Comparison of ENCODE assay signal across 36 cellular contexts in genomic region chr4:2443061-2443730, GRCh38. TPM values are rescaled to one million over a fixed set of nuclear protein-coding genes. Genes with fewer than 3 reads are reported as not detected.
"Had no signal": no experiment of that assay in that cellular context is flagged by ENCODE, and none has a peak within 500 bp of the region (broad histone marks: within the 10 kb centered on the region; RNA-seq: fewer than 3 reads in every experiment).

No MANE protein-coding gene starts in this region.

- H3K27ac ChIP-seq: adrenal gland, body of pancreas, epithelial cell of prostate, WERI-Rb-1 had no signal

- H3K4me3 ChIP-seq: adrenal gland, body of pancreas had no signal

- ATAC-seq: activated CD4-positive, alpha-beta T cell treated with anti-CD3 and anti-CD28 coated beads for 36 hours; activated CD4-positive, CD25-positive, alpha-beta regulatory T cell treated with anti-CD3 and anti-CD28 coated beads, Interleukin-2, amount 50 U/mL, for 24 hours; activated CD8-positive, alpha-beta memory T cell treated with anti-CD3 and anti-CD28 coated beads, Interleukin-2, amount 10 ng/mL, durations not matched to agents 7 days and 5 days; activated CD8-positive, alpha-beta T cell treated with anti-CD3 and anti-CD28 coated beads, Interleukin-2, amount 10 ng/mL, durations not matched to agents 7 days and 5 days; activated naive CD8-positive, alpha-beta T cell treated with anti-CD3 and anti-CD28 coated beads, Interleukin-2, amount 50 U/mL, for 24 hours; body of pancreas; effector memory CD8-positive, alpha-beta T cell; T-helper 17 cell had no signal

- H3K27me3 ChIP-seq: adrenal gland, body of pancreas had no signal

- DNase-seq: activated B cell treated with CpG ODN at 0.5 μM for 24 hours; activated CD4-positive, alpha-beta memory T cell treated with anti-CD3 and anti-CD28 coated beads for 36 hours; activated CD4-positive, alpha-beta T cell treated with anti-CD3 and anti-CD28 coated beads for 36 hours; activated CD4-positive, alpha-beta T cell treated with anti-CD3 and anti-CD28 coated beads, Interleukin-2, amount 10 ng/mL, durations not matched to agents 24 days and 14 days; activated CD8-positive, alpha-beta memory T cell treated with anti-CD3 and anti-CD28 coated beads, Interleukin-2, amount 10 ng/mL, durations not matched to agents 7 days and 5 days; activated CD8-positive, alpha-beta memory T cell treated with anti-CD3 and anti-CD28 coated beads, Interleukin-2, amount 50 U/mL, for 4 hours; activated CD8-positive, alpha-beta T cell treated with anti-CD3 and anti-CD28 coated beads, Interleukin-2, amount 10 ng/mL, durations not matched to agents 7 days and 5 days; activated effector memory CD4-positive, alpha-beta T cell treated with anti-CD3 and anti-CD28 coated beads, Interleukin-2, amount 50 U/mL, for 16 hours; activated naive CD4-positive, alpha-beta T cell treated with anti-CD3 and anti-CD28 coated beads for 36 hours; activated naive CD8-positive, alpha-beta T cell treated with anti-CD3 and anti-CD28 coated beads for 36 hours; activated naive CD8-positive, alpha-beta T cell treated with anti-CD3 and anti-CD28 coated beads, Interleukin-2, amount 50 U/mL, for 24 hours; activated T-cell treated with anti-CD3 and anti-CD28 coated beads, Interleukin-2, amount 50 U/mL, for 1 hour; activated T-cell treated with anti-CD3 and anti-CD28 coated beads, Interleukin-2, amount 50 U/mL, for 48 hours; adrenal gland; aorta; caudate nucleus; cortex of kidney; dermis blood vessel endothelial cell; effector CD4-positive, alpha-beta T cell; effector memory CD8-positive, alpha-beta T cell; foreskin fibroblast; T-helper 1 cell; T-helper 17 cell; T1000; WERI-Rb-1 had no signal

- FAIRE-seq: colon, endometrium, endothelial cell of umbilical vein, frontal cortex had no signal

- H3K9me3 ChIP-seq: adrenal gland, body of pancreas had no signal

- H3K36me3 ChIP-seq: adrenal gland, WERI-Rb-1 had no signal

- H3K4me1 ChIP-seq: adrenal gland had no signal

RNA-seq across cellular contexts. Expression of gene CFAP99, which starts 24.4 kb away (rescaled TPM):
- total RNA-seq: activated B cell treated with CpG ODN at 0.5 μM for 24 hours; activated CD4-positive, alpha-beta memory T cell treated with anti-CD3 and anti-CD28 coated beads for 36 hours; activated CD4-positive, alpha-beta T cell treated with anti-CD3 and anti-CD28 coated beads, Interleukin-2, amount 10 ng/mL, durations not matched to agents 24 days and 14 days; activated CD8-positive, alpha-beta memory T cell treated with anti-CD3 and anti-CD28 coated beads for 36 hours; activated CD8-positive, alpha-beta memory T cell treated with anti-CD3 and anti-CD28 coated beads, Interleukin-2, amount 10 ng/mL, durations not matched to agents 7 days and 5 days; activated CD8-positive, alpha-beta T cell treated with anti-CD3 and anti-CD28 coated beads, Interleukin-2, amount 10 ng/mL, durations not matched to agents 7 days and 5 days; activated naive CD4-positive, alpha-beta T cell treated with anti-CD3 and anti-CD28 coated beads for 36 hours; activated naive CD8-positive, alpha-beta T cell treated with anti-CD3 and anti-CD28 coated beads for 36 hours; activated T-helper 1 cell treated with anti-CD3 and anti-CD28 coated beads, Interleukin-12 subunit alpha, Interleukin-12 subunit beta, Interleukin-2, Interleukin-4 antibody, amounts not matched to agents 30 ng/mL and 10 ng/mL and 1 ng/mL, durations not matched to agents 14 hours and 24 hours and 36 hours; activated T-helper 2 cell treated with anti-CD3 and anti-CD28 coated beads, Interferon-gamma antibody, Interleukin-2, Interleukin-4, amounts not matched to agents 10 μg/mL and 5 μg/mL and 100 μg/mL, durations not matched to agents 14 hours and 24 hours and 36 hours; body of pancreas; chondrocyte; endothelial cell of umbilical vein; frontal cortex had no signal
- polyA plus RNA-seq: aorta had no signal
